In genomic region chr22:23069502-23070357, GRCh38 we compare ENCODE assay signal across 8 cellular contexts. TPM values are rescaled to one million over a fixed set of nuclear protein-coding genes. Genes with fewer than 3 reads are reported as not detected.
A peak's percentile ranks its signal among the peaks of the same experiment; 100 is the strongest.
DNase-seq lines count a peak whose midpoint lies in the region; ATAC-seq, FAIRE-seq and TF ChIP-seq lines count a peak whose summit lies in the region.

No MANE protein-coding gene starts in this region.

- DNase-seq in GM12892 (ENCODE audit: insufficient read length) (peak; percentile 84), NCI-H226 (peak; percentile 60), cerebellar nuclear complex (lab: John Stamatoyannopoulos, UW) (peak; percentile 38 to 66), kidney (peak; percentile 96)
- DNase-seq in activated CD4-positive, alpha-beta T cell treated with anti-CD3 and anti-CD28 coated beads for 1 hour, result peak; percentile 81
- DNase-seq in stimulated activated CD4-positive, alpha-beta T cell treated with anti-CD3 and anti-CD28 coated beads, Interleukin-12 subunit alpha, Interleukin-12 subunit beta, amount 100 ng/mL, for 4 hours, result peak; percentile 89

- peak; percentile 90 for FAIRE-seq in GM12892 (lab: Jason Lieb, UNC)
- no peak for FAIRE-seq in kidney (lab: Jason Lieb, UNC)

- no peaks in the 10 kb centered on the region for H3K9me3 ChIP-seq in kidney (ENCODE audit: control insufficient read depth in 1 of 2, low read length in 2 of 2)

- intact Hi-C loops in kidney (cut with DNase I), result no loop called here

- H3K27ac ChIP-seq in kidney (ENCODE audit: low read depth in 2 of 2, low read length in 2 of 2), result no peak overlapping the region

- no peak for TF ChIP-seq CTCF in kidney (IDR thresholded peaks at IDR 0.05; ENCODE audit: borderline replicate concordance, extremely low read depth, insufficient read depth)

- H3K36me3 ChIP-seq in kidney (ENCODE audit: control insufficient read depth in 1 of 2, insufficient read depth in 2 of 2, low read length in 2 of 2), result no peaks in the 10 kb centered on the region

- no peak for TF ChIP-seq POLR2A in GM12892 (IDR thresholded peaks at IDR 0.05; ENCODE audit: low read depth, low read length)

- H3K4me1 ChIP-seq in kidney (ENCODE audit: control insufficient read depth in 1 of 2, insufficient read depth in 1 of 2, low read depth in 1 of 2, low read length in 2 of 2), result peaks cover 0 to 7% of the 10 kb centered on the region in 2 donors

- H3K9ac ChIP-seq in kidney (ENCODE audit: low read length in 2 of 2), result peak overlapping the region in 1 of 2 donors; percentile 67

- ATAC-seq in HG03045 (IDR thresholded peaks at IDR 0.05; ENCODE audit: unreplicated experiment) (peak; percentile 75), HG03378 (IDR thresholded peaks at IDR 0.05; ENCODE audit: unreplicated experiment) (no peak)

- peak overlapping the region; percentile 77 to 79 for H3K4me3 ChIP-seq in kidney (ENCODE audit: low read length in 2 of 2)

RNA-seq across cellular contexts. Expression of gene GNAZ, which starts 0.6 kb away (rescaled TPM):
- 0.06 TPM for polyA plus RNA-seq in GM12892 (2012; ENCODE audit: missing spikeins)
- 5.7 TPM for total RNA-seq in kidney
- polyA plus RNA-seq in kidney (ENCODE audit: insufficient read depth, low read depth, low replicate concordance), result 3.7 TPM
